ENCODE assay signal across 21 cellular contexts in genomic region chr10:132839061-132839460, GRCh38. TPM values are rescaled to one million over a fixed set of nuclear protein-coding genes. Genes with fewer than 3 reads are reported as not detected.
DNase-seq lines count a peak whose midpoint lies in the region; ATAC-seq and TF ChIP-seq lines count a peak whose summit lies in the region.
"Had no signal": no experiment of that assay in that cellular context is flagged by ENCODE, and none has a peak within 500 bp of the region (broad histone marks: within the 10 kb centered on the region; RNA-seq: fewer than 3 reads in every experiment).

No MANE protein-coding gene starts in this region.

- intact Hi-C loops in natural killer cell (cut with micrococcal nuclease) (no loop called here), testis (cut with DNase I; ENCODE audit: low total_unique reads) (no loop called here)

- no peak overlapping the region for H3K27ac Mint-ChIP-seq in natural killer cell treated with Interleukin-12 subunit alpha and Interleukin-12 subunit beta and Interleukin-15 and Interleukin-18, amount 100 ng/mL, for 72 hours
- H3K27ac Mint-ChIP-seq in natural killer cell (no peak overlapping the region), osteocyte (ENCODE audit: unreplicated experiment) (no peak overlapping the region)
- H3K27ac Mint-ChIP-seq: CD4-positive, alpha-beta T cell had no signal

- H3K4me1 ChIP-seq in testis: peaks cover 7% of the 10 kb centered on the region

- no peaks in the 10 kb centered on the region for H3K36me3 ChIP-seq in testis (ENCODE audit: low read depth, missing control alignments)
- H3K36me3 ChIP-seq: BLaER1 treated with 17β-estradiol and CSF1 and Interleukin-3, amounts not matched to agents 10 nM and 100 nM; MG63 had no signal

- H3K27ac ChIP-seq in testis: no peak overlapping the region
- H3K27ac ChIP-seq: BLaER1 treated with 17β-estradiol and CSF1 and Interleukin-3, amounts not matched to agents 10 nM and 100 nM; RWPE1 had no signal

- peaks cover 9% of the 10 kb centered on the region for H3K36me3 Mint-ChIP-seq in natural killer cell treated with Interleukin-12 subunit alpha and Interleukin-12 subunit beta and Interleukin-15 and Interleukin-18, amount 100 ng/mL, for 72 hours
- H3K36me3 Mint-ChIP-seq in natural killer cell: peaks cover 10% of the 10 kb centered on the region
- peaks cover 4% of the 10 kb centered on the region for H3K36me3 Mint-ChIP-seq in osteocyte (ENCODE audit: unreplicated experiment)

- peaks cover 7% of the 10 kb centered on the region for H3K9me3 Mint-ChIP-seq in natural killer cell treated with Interleukin-12 subunit alpha and Interleukin-12 subunit beta and Interleukin-15 and Interleukin-18, amount 100 ng/mL, for 72 hours
- H3K9me3 Mint-ChIP-seq in natural killer cell (peaks cover 6% of the 10 kb centered on the region in 2 donors), osteocyte (ENCODE audit: unreplicated experiment) (peaks cover 11% of the 10 kb centered on the region)

- H3K4me1 Mint-ChIP-seq in natural killer cell treated with Interleukin-12 subunit alpha and Interleukin-12 subunit beta and Interleukin-15 and Interleukin-18, amount 100 ng/mL, for 72 hours (ENCODE audit: low read depth in 2 of 2): no peaks in the 10 kb centered on the region
- H3K4me1 Mint-ChIP-seq in natural killer cell (peaks cover 0 to 4% of the 10 kb centered on the region in 2 donors), osteocyte (ENCODE audit: unreplicated experiment) (no peaks in the 10 kb centered on the region)

- ATAC-seq in natural killer cell treated with Interleukin-12 subunit alpha and Interleukin-12 subunit beta and Interleukin-15 and Interleukin-18, amount 100 ng/mL, for 72 hours: no peak
- ATAC-seq in natural killer cell: no peak

- no peak overlapping the region for H3K4me3 ChIP-seq in testis
- H3K4me3 ChIP-seq: BLaER1 treated with 17β-estradiol and CSF1 and Interleukin-3, amounts not matched to agents 10 nM and 100 nM; MG63 had no signal

- no peaks in the 10 kb centered on the region for H3K9me3 ChIP-seq in testis

- no peaks in the 10 kb centered on the region for H3K27me3 ChIP-seq in testis
- H3K27me3 ChIP-seq: MG63 had no signal

- DNase-seq in natural killer cell treated with Interleukin-12 subunit alpha and Interleukin-12 subunit beta and Interleukin-15 and Interleukin-18, amount 100 ng/mL, for 72 hours (ENCODE audit: low spot score): peak; percentile 53
- DNase-seq in natural killer cell (no peak), islet precursor cell (peak; percentile 33), osteocyte (ENCODE audit: extremely low spot score, unreplicated experiment) (peak; percentile 54), NCI-H774 (lab: John Stamatoyannopoulos, UW) (no peak), testis (no peak)
- no peak for DNase-seq in stimulated activated CD8-positive, alpha-beta memory T cell treated with anti-CD3 and anti-CD28 coated beads, Interleukin-4, amount 100 ng/mL, for 48 hours
- DNase-seq: CD4-positive, alpha-beta T cell; IMR-90; KG1; MG63; NCI-H1105 treated with DMSO at 0.1 percent for 48 hours; NCI-H146; NCI-H1930; NCI-H446; NCI-H526; SHP77 treated with DMSO at 0.1 percent for 48 hours had no signal

- no peak overlapping the region for H3K4me3 Mint-ChIP-seq in natural killer cell treated with Interleukin-12 subunit alpha and Interleukin-12 subunit beta and Interleukin-15 and Interleukin-18, amount 100 ng/mL, for 72 hours
- no peak overlapping the region for H3K4me3 Mint-ChIP-seq in natural killer cell
- no peak overlapping the region for H3K4me3 Mint-ChIP-seq in osteocyte (ENCODE audit: unreplicated experiment)
- H3K4me3 Mint-ChIP-seq: CD4-positive, alpha-beta T cell had no signal

- H3K27me3 Mint-ChIP-seq in natural killer cell treated with Interleukin-12 subunit alpha and Interleukin-12 subunit beta and Interleukin-15 and Interleukin-18, amount 100 ng/mL, for 72 hours: peaks cover 8 to 9% of the 10 kb centered on the region in 2 donors
- H3K27me3 Mint-ChIP-seq in natural killer cell (ENCODE audit: low read depth in 2 of 2) (peaks cover 9 to 10% of the 10 kb centered on the region in 2 donors), osteocyte (ENCODE audit: unreplicated experiment) (peaks cover 2% of the 10 kb centered on the region)

- TF ChIP-seq CTCF in natural killer cell (IDR thresholded peaks at IDR 0.05) (no peak), osteocyte (IDR thresholded peaks at IDR 0.05) (no peak), testis (IDR thresholded peaks at IDR 0.05) (no peak)

- WGBS in testis, 2 donors: 90 to 92% methylated on average over 13 of the region's 13 CpGs

- TF ChIP-seq POLR2A in testis (IDR thresholded peaks at IDR 0.05): no peak

RNA-seq across cellular contexts. Expression of gene NKX6-2, which starts 53.1 kb away (rescaled TPM):
- not detected for total RNA-seq in natural killer cell treated with Interleukin-12 subunit alpha and Interleukin-12 subunit beta and Interleukin-15 and Interleukin-18, amount 100 ng/mL, for 72 hours
- total RNA-seq in natural killer cell: not detected
- not detected in 2 replicates for total RNA-seq in osteocyte
- 10 to 100 TPM in 1 of 2 donors, 1 to 10 TPM in 1; 8.9 to 20.1 TPM for total RNA-seq in testis
- 2.0 TPM for polyA plus RNA-seq in testis (ENCODE audit: insufficient read depth, low read depth, low replicate concordance)
- total RNA-seq: A172; CD4-positive, alpha-beta T cell; H4; IMR-90 had no signal
- polyA plus RNA-seq: IMR-90 had no signal

Comparison
In these comparisons a context has a peak if more than half of its experiments do, and no peak if none do; other contexts are left out.
1. DNase-seq: peak in natural killer cell treated with Interleukin-12 subunit alpha and Interleukin-12 subunit beta and Interleukin-15 and Interleukin-18, amount 100 ng/mL, for 72 hours (single experiment), islet precursor cell (single experiment) and osteocyte (single experiment); none in natural killer cell (single experiment), NCI-H774 (single experiment), testis (single experiment) and stimulated activated CD8-positive, alpha-beta memory T cell treated with anti-CD3 and anti-CD28 coated beads, Interleukin-4, amount 100 ng/mL, for 48 hours (single experiment).